ENCODE assay signal across 8 cellular contexts in genomic region chr20:17504898-17505663, GRCh38. TPM values are rescaled to one million over a fixed set of nuclear protein-coding genes. Genes with fewer than 3 reads are reported as not detected.
DNase-seq lines count a peak whose midpoint lies in the region; ATAC-seq and TF ChIP-seq lines count a peak whose summit lies in the region.

No MANE protein-coding gene starts in this region.

- peak; percentile 70 for DNase-seq in COLO829 (ENCODE audit: low spot score)
- DNase-seq in NOMO-1 treated with dmso at 0.1 percent for 144 hours (lab: John Stamatoyannopoulos, UW; ENCODE audit: unreplicated experiment), result peak; percentile 53
- DNase-seq in activated T-cell treated with anti-CD3 and anti-CD28 coated beads, Interleukin-2, amount 50 U/mL, for 72 hours, result peak; percentile 67 to 71
- peak; percentile 71 for DNase-seq in fibroblast of pulmonary artery (ENCODE audit: low read depth)
- DNase-seq in naive thymus-derived CD4-positive, alpha-beta T cell, result peak; percentile 13 to 70 (median 62)
- peak; percentile 86 for DNase-seq in superior temporal gyrus (ENCODE audit: extremely low spot score)

- no peaks in the 10 kb centered on the region for H3K9me3 Mint-ChIP-seq in activated T-cell treated with anti-CD3 and anti-CD28 coated beads, Interleukin-2, amount 50 U/mL, for 72 hours
- H3K9me3 Mint-ChIP-seq in naive thymus-derived CD4-positive, alpha-beta T cell, result peaks cover 0 to 6% (median 0%) of the 10 kb centered on the region in 11 donors

- H3K4me3 ChIP-seq in fibroblast of pulmonary artery (replicated peaks; ENCODE audit: low read depth, low read length), result peak overlapping the region; percentile 47
- peak overlapping the region; percentile 65 for H3K4me3 ChIP-seq in naive thymus-derived CD4-positive, alpha-beta T cell (ENCODE audit: low read length)

- POLR2A ChIA-PET in naive thymus-derived CD4-positive, alpha-beta T cell (lab: Charles Lee), result interaction anchor here (0.6 to 0.7 kb wide), 2 partner anchors 26 to 1002 kb away, joined by 3 to 4 read pairs; partner anchors contain the start of gene SEC23B

- no peak overlapping the region for H3K27ac ChIP-seq in naive thymus-derived CD4-positive, alpha-beta T cell (ENCODE audit: low read depth, low read length)

- no peaks in the 10 kb centered on the region for H3K36me3 Mint-ChIP-seq in activated T-cell treated with anti-CD3 and anti-CD28 coated beads, Interleukin-2, amount 50 U/mL, for 72 hours (ENCODE audit: insufficient read depth in 2 of 2)
- H3K36me3 Mint-ChIP-seq in naive thymus-derived CD4-positive, alpha-beta T cell, result peaks cover 0 to 7% (median 0%) of the 10 kb centered on the region in 5 donors

- TF ChIP-seq CTCF in fibroblast of pulmonary artery (IDR thresholded peaks at IDR 0.05; ENCODE audit: low read length, missing control alignments), result peak; percentile 54

- H3K4me1 ChIP-seq in naive thymus-derived CD4-positive, alpha-beta T cell (ENCODE audit: control insufficient read depth in 2 of 2, insufficient read depth in 2 of 2, low read length in 2 of 2), result peaks cover 6 to 27% of the 10 kb centered on the region in 2 donors

- peaks cover 43% of the 10 kb centered on the region for H3K4me1 Mint-ChIP-seq in activated T-cell treated with anti-CD3 and anti-CD28 coated beads, Interleukin-2, amount 50 U/mL, for 72 hours (ENCODE audit: low read depth)
- H3K4me1 Mint-ChIP-seq in naive thymus-derived CD4-positive, alpha-beta T cell, result peaks cover 10 to 57% (median 36%) of the 10 kb centered on the region in 7 donors

- ATAC-seq in GM19455 (IDR thresholded peaks at IDR 0.05; ENCODE audit: unreplicated experiment) (peak; percentile 78), HG03565 (IDR thresholded peaks at IDR 0.05; ENCODE audit: unreplicated experiment) (peak; percentile 55)
- ATAC-seq in activated T-cell treated with anti-CD3 and anti-CD28 coated beads, Interleukin-2, amount 50 U/mL, for 72 hours (replicated peaks in 1 of 2), result peak; percentile 73 to 79
- ATAC-seq in naive thymus-derived CD4-positive, alpha-beta T cell, result peak; percentile 85

- H3K27me3 Mint-ChIP-seq in activated T-cell treated with anti-CD3 and anti-CD28 coated beads, Interleukin-2, amount 50 U/mL, for 72 hours (ENCODE audit: low read depth), result no peaks in the 10 kb centered on the region
- peaks cover 0 to 19% (median 0%) of the 10 kb centered on the region in 5 donors for H3K27me3 Mint-ChIP-seq in naive thymus-derived CD4-positive, alpha-beta T cell

- H3K9me3 ChIP-seq in naive thymus-derived CD4-positive, alpha-beta T cell (ENCODE audit: control insufficient read depth in 2 of 3, low read length in 3 of 3), result no peaks in the 10 kb centered on the region

- CTCF ChIA-PET in naive thymus-derived CD4-positive, alpha-beta T cell (lab: Charles Lee), result interaction anchor here (0.6 to 3.5 kb wide), 10 partner anchors 8 to 771 kb away, joined by 3 to 39 read pairs (median 4); no protein-coding TSS in a partner anchor

- H3K27me3 ChIP-seq in naive thymus-derived CD4-positive, alpha-beta T cell (ENCODE audit: control insufficient read depth in 2 of 2, insufficient read depth in 2 of 2, low read length in 2 of 2), result no peaks in the 10 kb centered on the region

- intact Hi-C loops in naive thymus-derived CD4-positive, alpha-beta T cell (cut with micrococcal nuclease), result loop anchor here (1.0 to 10.0 kb wide), 16 partner anchors 26 to 962 kb away; partner anchors contain the start of genes DSTN (in 2 of the 2), KAT14 (in 2 of the 2), PET117 (in 2 of the 2) and RRBP1 (in 2 of the 2)

- peak overlapping the region; percentile 59 for H3K27ac Mint-ChIP-seq in activated T-cell treated with anti-CD3 and anti-CD28 coated beads, Interleukin-2, amount 50 U/mL, for 72 hours
- peak overlapping the region in 8 of 9 donors; percentile 15 to 92 (median 82) for H3K27ac Mint-ChIP-seq in naive thymus-derived CD4-positive, alpha-beta T cell

- peak overlapping the region; percentile 87 to 96 for H3K4me3 Mint-ChIP-seq in activated T-cell treated with anti-CD3 and anti-CD28 coated beads, Interleukin-2, amount 50 U/mL, for 72 hours
- H3K4me3 Mint-ChIP-seq in naive thymus-derived CD4-positive, alpha-beta T cell, result peak overlapping the region; percentile 82 to 95 (median 91)

- H3K36me3 ChIP-seq in naive thymus-derived CD4-positive, alpha-beta T cell (ENCODE audit: control insufficient read depth in 2 of 3, insufficient read depth in 3 of 3, low read length in 3 of 3), result no peaks in the 10 kb centered on the region

RNA-seq across cellular contexts. Expression of gene BFSP1, which starts 26.1 kb away (rescaled TPM):
- total RNA-seq in activated T-cell treated with anti-CD3 and anti-CD28 coated beads, Interleukin-2, amount 50 U/mL, for 72 hours, result 1 to 10 TPM in 1 of 2 donors, under 1 TPM in 1; 0.23 to 1.2 TPM
- 1 to 10 TPM in 1 of 5 experiments, under 1 TPM in 1, not detected in 3; 0.42 to 3.4 TPM for total RNA-seq in naive thymus-derived CD4-positive, alpha-beta T cell
- polyA plus RNA-seq in naive thymus-derived CD4-positive, alpha-beta T cell, result not detected
